In genomic region chr7:4052126-4052525, GRCh38 we compare ENCODE assay signal across 25 cellular contexts.
A peak's percentile ranks its signal among the peaks of the same experiment; 100 is the strongest.
DNase-seq lines count a peak whose midpoint lies in the region; ATAC-seq and TF ChIP-seq lines count a peak whose summit lies in the region.
"Had no signal": no experiment of that assay in that cellular context is flagged by ENCODE, and none has a peak within 500 bp of the region (broad histone marks: within the 10 kb centered on the region; RNA-seq: fewer than 3 reads in every experiment).

No MANE protein-coding gene starts in this region.

- peak; percentile 30 for DNase-seq in epidermal melanocyte (ENCODE audit: insufficient read length, low spot score)
- no peak for DNase-seq in glutamatergic neuron
- DNase-seq in stimulated activated CD4-positive, alpha-beta T cell treated with anti-CD3 and anti-CD28 coated beads, Interleukin-2, amount 100 ng/mL, for 48 hours, result no peak
- DNase-seq in erythroblast (lab: John Stamatoyannopoulos, UW), result no peak
- no peak for DNase-seq in DMS79 treated with DMSO at 0.1 percent for 48 hours (lab: John Stamatoyannopoulos, UW)
- DNase-seq: Caco-2, EL, GDM1, GM23248, H7, KBM-7, NCI-H1105 treated with DMSO at 0.1 percent for 48 hours, NCI-H146, NCI-H1930, NCI-H2107, NCI-H446, NCI-H524 treated with DMSO at 0.1 percent for 48 hours, NCI-H774, PC-3, Right ventricle myocardium superior had no signal

- H3K9me3 Mint-ChIP-seq in glutamatergic neuron (ENCODE audit: unreplicated experiment) (peaks cover 3% of the 10 kb centered on the region), nephron (peaks cover 4% of the 10 kb centered on the region)
- H3K9me3 Mint-ChIP-seq: CD8-positive, alpha-beta T cell had no signal

- no peak for TF ChIP-seq POLR2A in erythroblast (IDR thresholded peaks at IDR 0.05; ENCODE audit: low read length)

- H3K4me1 Mint-ChIP-seq in glutamatergic neuron (ENCODE audit: low read depth, unreplicated experiment), result peaks cover 9% of the 10 kb centered on the region
- peaks cover 10% of the 10 kb centered on the region for H3K4me1 Mint-ChIP-seq in nephron
- H3K4me1 Mint-ChIP-seq: B cell had no signal

- H3K4me3 Mint-ChIP-seq in glutamatergic neuron (ENCODE audit: unreplicated experiment), result no peak overlapping the region
- no peak overlapping the region for H3K4me3 Mint-ChIP-seq in nephron
- H3K4me3 Mint-ChIP-seq: B cell; CD8-positive, alpha-beta T cell had no signal

- H3K36me3 Mint-ChIP-seq in glutamatergic neuron (ENCODE audit: unreplicated experiment) (peaks cover 41% of the 10 kb centered on the region), nephron (ENCODE audit: low read depth) (peaks cover 20% of the 10 kb centered on the region)
- H3K36me3 Mint-ChIP-seq: CD8-positive, alpha-beta T cell had no signal

- peak overlapping the region; percentile 53 for H3K27ac Mint-ChIP-seq in glutamatergic neuron (ENCODE audit: unreplicated experiment)
- peak overlapping the region; percentile 2 to 9 (median 4) for H3K27ac Mint-ChIP-seq in nephron
- H3K27ac Mint-ChIP-seq: B cell; CD8-positive, alpha-beta T cell had no signal

- ATAC-seq in HG03460 (IDR thresholded peaks at IDR 0.05; ENCODE audit: unreplicated experiment), result no peak
- ATAC-seq: CD8-positive, alpha-beta T cell; GM12878; PC-3 had no signal

- TF ChIP-seq CTCF in glutamatergic neuron (IDR thresholded peaks at IDR 0.05; ENCODE audit: partially characterized antibody, unreplicated experiment) (no peak), nephron (IDR thresholded peaks at IDR 0.05; ENCODE audit: unreplicated experiment in 3 of 3) (no peak)

- H3K27me3 Mint-ChIP-seq in glutamatergic neuron (ENCODE audit: unreplicated experiment), result peaks cover 7% of the 10 kb centered on the region
- H3K27me3 Mint-ChIP-seq in nephron (ENCODE audit: low read depth), result peaks cover 6% of the 10 kb centered on the region
